ENCODE assay signal across 9 cellular contexts in the genomic region with DNA sequence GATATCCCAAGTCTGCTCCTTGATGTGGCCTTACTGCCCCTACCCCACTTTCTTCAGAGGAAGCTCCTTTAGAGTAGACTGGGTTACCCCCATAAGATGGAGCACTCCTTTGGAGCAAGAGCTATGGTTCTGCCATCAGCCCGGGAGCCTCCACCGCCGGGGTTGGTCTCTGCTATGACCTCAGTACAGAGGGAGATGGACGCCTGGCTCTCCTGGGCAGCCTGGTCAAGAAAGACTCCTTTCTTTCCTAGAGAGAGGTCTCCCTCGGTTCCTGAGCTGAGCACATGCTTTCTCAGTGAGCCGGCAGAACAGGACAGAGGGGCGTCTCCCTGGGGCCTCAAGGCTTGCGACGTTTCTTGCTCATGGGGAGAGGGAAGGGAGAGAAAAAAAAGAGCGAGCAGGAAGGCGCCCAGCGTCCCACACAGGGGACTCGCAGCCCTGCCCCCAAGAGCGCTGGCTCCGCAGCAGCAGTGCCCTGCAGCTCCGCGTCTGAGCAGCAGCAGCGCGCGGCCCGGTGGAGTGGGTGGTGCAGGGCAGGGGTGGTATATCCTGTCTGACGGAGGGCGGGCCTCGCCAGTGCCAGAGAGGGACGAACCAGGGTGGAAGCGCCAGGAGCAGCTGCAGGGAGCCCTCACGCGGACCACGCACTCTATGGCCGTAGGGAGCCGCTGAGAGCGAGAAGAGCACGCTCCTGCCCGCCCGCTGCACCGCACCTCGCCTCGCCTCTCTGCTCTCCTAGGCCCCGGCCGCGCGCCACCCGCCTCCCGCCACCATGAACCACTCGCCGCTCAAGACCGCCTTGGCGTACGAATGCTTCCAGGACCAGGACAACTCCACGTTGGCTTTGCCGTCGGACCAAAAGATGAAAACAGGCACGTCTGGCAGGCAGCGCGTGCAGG. TPM values are rescaled to one million over a fixed set of nuclear protein-coding genes. Genes with fewer than 3 reads are reported as not detected.
DNase-seq lines count a peak whose midpoint lies in the region; ATAC-seq, FAIRE-seq and TF ChIP-seq lines count a peak whose summit lies in the region.
"Had no signal": no experiment of that assay in that cellular context is flagged by ENCODE, and none has a peak within 500 bp of the region (broad histone marks: within the 10 kb centered on the region; RNA-seq: fewer than 3 reads in every experiment).

Gene PKP1, plus strand, starts transcription at position 576 of the 899 bp plus-strand sequence. Its CDS starts 197 bp downstream, at position 773.

- no peaks in the 10 kb centered on the region for H3K36me3 Mint-ChIP-seq in nephron progenitor cell (ENCODE audit: low read depth)

- TF ChIP-seq POLR2A in endothelial cell of umbilical vein (IDR thresholded peaks at IDR 0.05; ENCODE audit: low read depth, low read length): no peak

- DNase-seq in AG09309 (ENCODE audit: low read depth) (no peak), NCI-H524 treated with DMSO at 0.1 percent for 48 hours (lab: John Stamatoyannopoulos, UW) (peak; percentile 14), endothelial cell of umbilical vein (ENCODE audit: low read depth, low spot score) (no peak), nephron progenitor cell (peak; percentile 61), GM20000 (ENCODE audit: low spot score) (no peak)
- DNase-seq in activated effector memory CD4-positive, alpha-beta T cell treated with Interleukin-2 at 50 U/mL for 16 hours: no peak

- ATAC-seq in GM21825 (IDR thresholded peaks at IDR 0.05; ENCODE audit: unreplicated experiment) (no peak), HG03439 (IDR thresholded peaks at IDR 0.05; ENCODE audit: unreplicated experiment) (no peak)

- peaks cover 40 to 60% of the 10 kb centered on the region in 2 experiments for H3K27me3 ChIP-seq in endothelial cell of umbilical vein (ENCODE audit: control insufficient read depth in 2 of 2, insufficient read depth in 2 of 2, low read length in 2 of 2)

- no peaks in the 10 kb centered on the region for H3K79me2 ChIP-seq in endothelial cell of umbilical vein (ENCODE audit: control insufficient read depth, insufficient read depth, low read length)

- H3K4me1 ChIP-seq in endothelial cell of umbilical vein (ENCODE audit: control insufficient read depth, extremely low read depth, insufficient read depth, low read length): no peaks in the 10 kb centered on the region

- no peaks in the 10 kb centered on the region for H3K9me3 ChIP-seq in endothelial cell of umbilical vein (replicated peaks; ENCODE audit: control insufficient read depth, insufficient read depth, low read length)

- H3K9me3 Mint-ChIP-seq in nephron progenitor cell: no peaks in the 10 kb centered on the region

- FAIRE-seq in endothelial cell of umbilical vein (lab: Jason Lieb, UNC): no peak

- H3K4me3 Mint-ChIP-seq in nephron progenitor cell: peak within 1 kb of the TSS; percentile 72

- intact Hi-C loops in endothelial cell of umbilical vein (cut with micrococcal nuclease): no loop called here

- peaks cover 64% of the 10 kb centered on the region for H3K27me3 Mint-ChIP-seq in nephron progenitor cell (ENCODE audit: low read depth, poor library complexity)

- no peak within 1 kb of the TSS for H3K9ac ChIP-seq in endothelial cell of umbilical vein (replicated peaks; ENCODE audit: extremely low read depth, insufficient read depth, low read length)

- no peaks in the 10 kb centered on the region for H3K9me1 ChIP-seq in endothelial cell of umbilical vein (replicated peaks; ENCODE audit: control insufficient read depth, extremely low read depth, insufficient read depth, low read length)

- TF ChIP-seq CTCF in AG09309 (IDR thresholded peaks at IDR 0.05; ENCODE audit: control insufficient read depth, insufficient read depth, low read depth, low read length, missing control alignments) (no peak), endothelial cell of umbilical vein (IDR thresholded peaks at IDR 0.05; ENCODE audit: extremely low read depth in 1 of 2, insufficient read depth in 1 of 2, low read depth in 1 of 2, low read length in 2 of 2) (no peak), nephron progenitor cell (IDR thresholded peaks at IDR 0.05) (no peak), GM20000 (IDR thresholded peaks at IDR 0.05; ENCODE audit: extremely low read depth, missing control alignments) (no peak)

- H3K4me1 Mint-ChIP-seq in nephron progenitor cell: peaks cover 15% of the 10 kb centered on the region

- POLR2A ChIA-PET in endothelial cell of umbilical vein (lab: Charles Lee): no interaction called here

- dilution Hi-C loops in endothelial cell of umbilical vein (cut with MboI; ENCODE audit: extremely low pct_ligation_motif_present, low sequenced_read_pairs): no loop called here

- H3K4me3 ChIP-seq in AG09309 (ENCODE audit: control insufficient read depth, low read depth, low read length) (peak within 1 kb of the TSS; percentile 12), endothelial cell of umbilical vein (replicated peaks in 1 of 3; ENCODE audit: insufficient read depth in 1 of 3, low read depth in 1 of 3, low read length in 3 of 3) (no peak within 1 kb of the TSS)

- CTCF ChIA-PET in endothelial cell of umbilical vein (lab: Charles Lee): interaction anchor here (0.8 to 1.2 kb wide), 5 partner anchors 11 to 165 kb away, joined by 3 to 4 read pairs (median 3); no protein-coding TSS in a partner anchor

- H4K20me1 ChIP-seq in endothelial cell of umbilical vein (replicated peaks; ENCODE audit: control insufficient read depth, extremely low read depth, insufficient read depth, low read length): no peaks in the 10 kb centered on the region

- H3K36me3 ChIP-seq in endothelial cell of umbilical vein (ENCODE audit: control insufficient read depth in 2 of 2, extremely low read depth in 1 of 2, insufficient read depth in 2 of 2, low read length in 2 of 2): no peaks in the 10 kb centered on the region

- no peak within 1 kb of the TSS for H3K27ac ChIP-seq in endothelial cell of umbilical vein (ENCODE audit: insufficient read depth, low read depth, low read length)

- no TSS peak for BruUV-seq in endothelial cell of umbilical vein (replicated peaks; lab: Mats Ljungman, UMichigan)

- no peak within 1 kb of the TSS for H3K4me2 ChIP-seq in endothelial cell of umbilical vein (ENCODE audit: insufficient read depth, low read length)

- no peak within 1 kb of the TSS for H2AFZ ChIP-seq in endothelial cell of umbilical vein (ENCODE audit: low read depth, low read length)

- no peak within 1 kb of the TSS for H3K27ac Mint-ChIP-seq in nephron progenitor cell

TF ChIP-seq in endothelial cell of umbilical vein, 7 proteins besides CTCF, POLR2A, EP300 and RAD21:
- TF ChIP-seq EZH2 (IDR thresholded peaks at IDR 0.05; ENCODE audit: borderline replicate concordance, low read depth, low read length, severe bottlenecking) (peak; percentile 88), FOS (IDR thresholded peaks at IDR 0.05; ENCODE audit: borderline replicate concordance, insufficient read depth, low read length) (no peak), MYC (IDR thresholded peaks at IDR 0.05; ENCODE audit: low read depth, low read length) (no peak)

RNA-seq across cellular contexts. Expression of gene PKP1, which starts in this region (rescaled TPM):
- total RNA-seq in endothelial cell of umbilical vein: not detected in 2 replicates
- 0.01 TPM in 1 of 2 replicates, not detected in the other for polyA plus RNA-seq in endothelial cell of umbilical vein
- not detected in 2 replicates for polyA plus RNA-seq in endothelial cell of umbilical vein (2011; cell fraction: cytosol; rRNA removed)
- polyA plus RNA-seq in endothelial cell of umbilical vein (2011; cell fraction: nucleus; rRNA removed): not detected in 2 replicates
- not detected in 2 replicates for polyA plus RNA-seq in endothelial cell of umbilical vein (2012)
- not detected in 2 replicates for polyA minus RNA-seq in endothelial cell of umbilical vein
- not detected for polyA minus RNA-seq in endothelial cell of umbilical vein (2011; cell fraction: cytosol; rRNA and poly(A)+ RNA removed)
- polyA minus RNA-seq in endothelial cell of umbilical vein (2011; cell fraction: nucleus; rRNA and poly(A)+ RNA removed): not detected in 2 replicates
- total RNA-seq: activated CD8-positive, alpha-beta memory T cell treated with anti-CD3 and anti-CD28 coated beads for 36 hours had no signal

Comparison
In these comparisons a context has a peak if more than half of its experiments do, and no peak if none do; other contexts are left out.
1. DNase-seq: peak in NCI-H524 treated with DMSO at 0.1 percent for 48 hours (single experiment) and nephron progenitor cell (single experiment); none in AG09309 (single experiment), endothelial cell of umbilical vein (single experiment), activated effector memory CD4-positive, alpha-beta T cell treated with Interleukin-2 at 50 U/mL for 16 hours (single experiment) and GM20000 (single experiment).